10 cellular contexts compared by ENCODE assay signal in genomic region chr21:25562660-25563059, GRCh38. TPM values are rescaled to one million over a fixed set of nuclear protein-coding genes. Genes with fewer than 3 reads are reported as not detected.
DNase-seq lines count a peak whose midpoint lies in the region; ATAC-seq, FAIRE-seq and TF ChIP-seq lines count a peak whose summit lies in the region.
"Had no signal": no experiment of that assay in that cellular context is flagged by ENCODE, and none has a peak within 500 bp of the region (broad histone marks: within the 10 kb centered on the region; RNA-seq: fewer than 3 reads in every experiment).

No MANE protein-coding gene starts in this region.

- peaks cover 19% of the 10 kb centered on the region for H3K36me3 ChIP-seq in astrocyte (ENCODE audit: insufficient read depth, low read length)
- peaks cover 13% of the 10 kb centered on the region for H3K36me3 ChIP-seq in mesodermal cell (ENCODE audit: control insufficient read depth, insufficient read depth, low read length)

- peaks cover 56% of the 10 kb centered on the region for H3K79me2 ChIP-seq in astrocyte (ENCODE audit: insufficient read depth, low read length)

- H3K27ac ChIP-seq in astrocyte (ENCODE audit: low read depth, low read length): peak overlapping the region; percentile 76
- no peak overlapping the region for H3K27ac ChIP-seq in mesodermal cell (ENCODE audit: low read depth, low read length, severe bottlenecking)

- no peaks in the 10 kb centered on the region for H3K27me3 Mint-ChIP-seq in astrocyte (ENCODE audit: low read depth, unreplicated experiment)

- H3K9me3 Mint-ChIP-seq in astrocyte (ENCODE audit: unreplicated experiment): peaks cover 3% of the 10 kb centered on the region

- H3K27me3 ChIP-seq in astrocyte (ENCODE audit: insufficient read depth, low read length): no peaks in the 10 kb centered on the region

- peak overlapping the region; percentile 84 for H3K4me3 Mint-ChIP-seq in astrocyte (ENCODE audit: unreplicated experiment)

- peak overlapping the region; percentile 90 for H2AFZ ChIP-seq in astrocyte (ENCODE audit: low read depth, low read length)

- DNase-seq in stimulated activated CD4-positive, alpha-beta T cell treated with anti-CD3 and anti-CD28 coated beads, Interleukin-4, amount 100 ng/mL, for 1 hour: peak; percentile 34
- DNase-seq in stimulated activated CD4-positive, alpha-beta T cell treated with anti-CD3 and anti-CD28 coated beads, Interleukin-2, amount 100 ng/mL, for 24 hours: no peak
- no peak for DNase-seq in astrocyte (ENCODE audit: low read depth)
- DNase-seq in NCI-H345 treated with DMSO at 0.1 percent for 48 hours (lab: John Stamatoyannopoulos, UW; ENCODE audit: unreplicated experiment): no peak
- DNase-seq in activated effector memory CD4-positive, alpha-beta T cell treated with anti-CD3 and anti-CD28 coated beads, Interleukin-2, amount 50 U/mL, for 16 hours: no peak
- DNase-seq in NCI-H1048 (lab: John Stamatoyannopoulos, UW): no peak
- DNase-seq: DMS153, NCI-H146 had no signal

- no peak for FAIRE-seq in astrocyte (lab: Jason Lieb, UNC)

- no peak overlapping the region for H3K27ac Mint-ChIP-seq in astrocyte (ENCODE audit: unreplicated experiment)

- peak overlapping the region; percentile 87 for H3K4me2 ChIP-seq in astrocyte (ENCODE audit: low read length)

- WGBS in mesodermal cell (ENCODE audit: insufficient coverage in 2 of 2), 2 experiments: 85 to 89% methylated on average over 3 to 4 of the region's 10 CpGs

- H3K4me3 ChIP-seq in astrocyte (ENCODE audit: insufficient read depth, low read depth, low read length): peak overlapping the region; percentile 79
- H3K4me3 ChIP-seq in mesodermal cell (ENCODE audit: extremely low read depth, insufficient read depth, low read length, poor library complexity, severe bottlenecking): peak overlapping the region; percentile 38

- peaks cover 21% of the 10 kb centered on the region for H3K4me1 ChIP-seq in astrocyte (ENCODE audit: insufficient read depth, low read length)
- H3K4me1 ChIP-seq in mesodermal cell (ENCODE audit: control insufficient read depth, insufficient read depth, low read length, poor library complexity, severe bottlenecking): peaks cover under 1% of the 10 kb centered on the region

- H3K9me3 ChIP-seq in astrocyte (ENCODE audit: insufficient read depth, low read depth, low read length): no peaks in the 10 kb centered on the region
- H3K9me3 ChIP-seq in mesodermal cell (ENCODE audit: control insufficient read depth, low read length): no peaks in the 10 kb centered on the region

- H4K20me1 ChIP-seq in astrocyte (ENCODE audit: insufficient read depth, low read length): no peaks in the 10 kb centered on the region

- H3K36me3 Mint-ChIP-seq in astrocyte (ENCODE audit: low read depth, unreplicated experiment): peaks cover 5% of the 10 kb centered on the region

- peaks cover 19% of the 10 kb centered on the region for H3K4me1 Mint-ChIP-seq in astrocyte (ENCODE audit: low read depth, unreplicated experiment)

- TF ChIP-seq CTCF in astrocyte (IDR thresholded peaks at IDR 0.05; ENCODE audit: insufficient read depth, low read depth, low read length): no peak

- peak overlapping the region; percentile 87 for H3K9ac ChIP-seq in astrocyte (ENCODE audit: low read length)

- no peak for ATAC-seq in GM21529 (IDR thresholded peaks at IDR 0.05; ENCODE audit: unreplicated experiment)

RNA-seq across cellular contexts. Expression of gene MRPL39, which starts 44.6 kb away (rescaled TPM):
- total RNA-seq in astrocyte: 29.6 and 32.5 TPM in 2 replicates
- 49.1 TPM for polyA plus RNA-seq in mesodermal cell (2013, experiment 1 of 2)
- 59.8 TPM for polyA plus RNA-seq in mesodermal cell (2013, experiment 2 of 2)
